In the genomic region with DNA sequence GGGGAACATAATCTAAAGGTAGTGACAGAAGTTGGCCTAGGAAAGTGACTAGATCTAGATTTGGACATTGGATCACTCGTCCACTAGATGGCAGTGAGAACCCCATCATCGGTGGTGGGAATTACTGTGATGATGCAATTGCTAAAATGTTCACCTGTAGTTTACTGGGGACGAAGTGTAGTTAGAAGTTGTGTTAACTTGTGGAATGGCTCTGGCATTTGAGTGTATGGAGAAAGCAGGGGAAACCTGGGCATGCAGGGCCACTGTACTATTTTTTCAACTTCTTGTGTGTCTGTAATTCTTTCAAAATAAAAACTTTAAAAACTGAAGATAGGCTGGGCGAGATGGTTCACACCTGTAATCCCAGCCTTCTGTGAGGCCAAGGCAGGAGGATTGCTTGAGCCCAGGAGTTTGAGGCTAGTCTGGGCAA, we compare ENCODE assay signal across 8 cellular contexts.
DNase-seq lines count a peak whose midpoint lies in the region; ATAC-seq and TF ChIP-seq lines count a peak whose summit lies in the region.

No MANE protein-coding gene starts in this region.

- ATAC-seq in GM18502 (IDR thresholded peaks at IDR 0.05; ENCODE audit: poor library complexity, unreplicated experiment): peak; percentile 69
- ATAC-seq in HG03045 (IDR thresholded peaks at IDR 0.05; ENCODE audit: unreplicated experiment): peak; percentile 69
- ATAC-seq in right lobe of liver: peak; percentile 97 to 100 (median 98)

- H3K4me1 ChIP-seq in right lobe of liver: no peaks in the 10 kb centered on the region

- H3K9me3 Mint-ChIP-seq in chondrocyte (ENCODE audit: low read depth): no peaks in the 10 kb centered on the region

- no peak overlapping the region for H3K27ac ChIP-seq in right lobe of liver

- no peak overlapping the region for H3K27ac Mint-ChIP-seq in chondrocyte (ENCODE audit: unreplicated experiment)

- DNase-seq in A172 (ENCODE audit: low spot score) (peak; percentile 77), NCI-H226 (peak; percentile 32), chondrocyte (ENCODE audit: low spot score) (no peak), right lobe of liver (peak in 1 of 3 donors; percentile 63)
- peak; percentile 40 to 48 for DNase-seq in activated CD4-positive, alpha-beta T cell treated with anti-CD3 and anti-CD28 coated beads for 24 hours (ENCODE audit: low read depth in 2 of 2)
- DNase-seq in stimulated activated CD8-positive, alpha-beta memory T cell treated with anti-CD3 and anti-CD28 coated beads, Interleukin-12 subunit alpha, Interleukin-12 subunit beta, amount 100 ng/mL, for 4 hours (ENCODE audit: low read depth): peak; percentile 28

- no peak overlapping the region for H3K4me3 Mint-ChIP-seq in chondrocyte (ENCODE audit: unreplicated experiment)

- TF ChIP-seq CTCF in chondrocyte (IDR thresholded peaks at IDR 0.05): peak; percentile 93
- peak; percentile 83 to 89 (median 86) for TF ChIP-seq CTCF in right lobe of liver (IDR thresholded peaks at IDR 0.05)

- WGBS in right lobe of liver (ENCODE audit: insufficient coverage, low coverage, low lambda C conversion rate, missing lambda C conversion rate): 23% methylated on average over 4 of the region's 4 CpGs

- no peak overlapping the region for H3K4me3 ChIP-seq in right lobe of liver

- intact Hi-C loops in right lobe of liver (cut with DNase I): loop anchor here (5.0 to 10.0 kb wide), 2 partner anchors 101 to 109 kb away; a partner anchor contains a TSS

- H3K9me3 ChIP-seq in right lobe of liver: no peaks in the 10 kb centered on the region

- no peaks in the 10 kb centered on the region for H3K27me3 ChIP-seq in right lobe of liver

- TF ChIP-seq POLR2A in right lobe of liver (IDR thresholded peaks at IDR 0.05): no peak

- peaks cover 14% of the 10 kb centered on the region for H3K4me1 Mint-ChIP-seq in chondrocyte (ENCODE audit: low read depth)

- no peaks in the 10 kb centered on the region for H3K27me3 Mint-ChIP-seq in chondrocyte (ENCODE audit: low read depth)

- H3K36me3 Mint-ChIP-seq in chondrocyte (ENCODE audit: low read depth): no peaks in the 10 kb centered on the region

- no peaks in the 10 kb centered on the region for H3K36me3 ChIP-seq in right lobe of liver
